Comparison of ENCODE assay signal across 1 cellular context in genomic region chr11:63937713-63938480, GRCh38.
TF ChIP-seq lines count a peak whose summit lies in the region.

No MANE protein-coding gene starts in this region.

TF ChIP-seq in HEK293, 187 proteins besides CTCF, POLR2A, EP300 and RAD21 (continued from another document):
- TF ChIP-seq ZNF398 (tag by site-specific recombination; IDR thresholded peaks at IDR 0.05), result 0 out of 2 replicates have a peak, but pooled peaks have one; percentile 10
- TF ChIP-seq ZNF121 (tag by site-specific recombination; IDR thresholded peaks at IDR 0.05), result no peak
- no peak for TF ChIP-seq ZNF214 (tag by site-specific recombination; IDR thresholded peaks at IDR 0.05; ENCODE audit: borderline replicate concordance)
- peak; percentile 81 for TF ChIP-seq ZNF24 (tag by site-specific recombination; IDR thresholded peaks at IDR 0.05)
- no peak for TF ChIP-seq ZSCAN5A (tag by site-specific recombination; IDR thresholded peaks at IDR 0.05)
- TF ChIP-seq ZBTB20 (tag by site-specific recombination; IDR thresholded peaks at IDR 0.05), result peak; percentile 43; the same call in 1 of the 2 replicates
- TF ChIP-seq ZNF670 (tag by site-specific recombination; IDR thresholded peaks at IDR 0.05; ENCODE audit: low read depth), result no peak
- TF ChIP-seq WT1 (tag by site-specific recombination; IDR thresholded peaks at IDR 0.05), result no peak
- TF ChIP-seq ZNF311 (tag by site-specific recombination; IDR thresholded peaks at IDR 0.05; ENCODE audit: borderline replicate concordance), result no peak
- TF ChIP-seq GLIS2 (tag by site-specific recombination; IDR thresholded peaks at IDR 0.05), result no peak
- no peak for TF ChIP-seq MZF1 (tag by site-specific recombination; IDR thresholded peaks at IDR 0.05; ENCODE audit: borderline replicate concordance)
- no peak for TF ChIP-seq ZNF174 (tag by site-specific recombination; IDR thresholded peaks at IDR 0.05)
- TF ChIP-seq KLF10 (tag by site-specific recombination; IDR thresholded peaks at IDR 0.05), result no peak
- no peak for TF ChIP-seq ZNF677 (tag by site-specific recombination; IDR thresholded peaks at IDR 0.05)
- TF ChIP-seq PBX3 (CRISPR knock-in tag; IDR thresholded peaks at IDR 0.05), result no peak
- no peak for TF ChIP-seq ZNF354C (tag by site-specific recombination; IDR thresholded peaks at IDR 0.05; ENCODE audit: borderline replicate concordance, low read depth)
- no peak for TF ChIP-seq ZIC2 (tag by site-specific recombination; IDR thresholded peaks at IDR 0.05)
- no peak for TF ChIP-seq GFI1B (tag by site-specific recombination; IDR thresholded peaks at IDR 0.05)
- no peak for TF ChIP-seq ATF2 (tag by site-specific recombination; IDR thresholded peaks at IDR 0.05; ENCODE audit: low read depth)
TF ChIP-seq in HEK293: peak in this region for 12.
